17 cellular contexts compared by ENCODE assay signal in genomic region chr12:131090254-131091210, GRCh38.
A peak's percentile ranks its signal among the peaks of the same experiment; 100 is the strongest.
DNase-seq lines count a peak whose midpoint lies in the region; ATAC-seq and TF ChIP-seq lines count a peak whose summit lies in the region.
"Had no signal": no experiment of that assay in that cellular context is flagged by ENCODE, and none has a peak within 500 bp of the region (broad histone marks: within the 10 kb centered on the region; RNA-seq: fewer than 3 reads in every experiment).

No MANE protein-coding gene starts in this region.

- no peak overlapping the region for H3K27ac Mint-ChIP-seq in activated T-cell treated with anti-CD3 and anti-CD28 coated beads, Interleukin-2, amount 50 U/mL, for 24 hours
- no peak overlapping the region for H3K27ac Mint-ChIP-seq in endodermal cell
- H3K27ac Mint-ChIP-seq: CD8-positive, alpha-beta memory T cell had no signal

- no peaks in the 10 kb centered on the region for H3K9me3 Mint-ChIP-seq in activated T-cell treated with anti-CD3 and anti-CD28 coated beads, Interleukin-2, amount 50 U/mL, for 24 hours
- H3K9me3 Mint-ChIP-seq in endodermal cell: no peaks in the 10 kb centered on the region
- H3K9me3 Mint-ChIP-seq: activated naive CD4-positive, alpha-beta T cell treated with anti-CD3 and anti-CD28 coated beads, Interleukin-2, amount 50 U/mL, for 72 hours; brain; CD8-positive, alpha-beta memory T cell had no signal

- H3K27me3 ChIP-seq in endodermal cell (ENCODE audit: control insufficient read depth, insufficient read depth, low read length, poor library complexity, severe bottlenecking): no peaks in the 10 kb centered on the region
- no peaks in the 10 kb centered on the region for H3K27me3 ChIP-seq in sigmoid colon

- H3K4me1 Mint-ChIP-seq in activated T-cell treated with anti-CD3 and anti-CD28 coated beads, Interleukin-2, amount 50 U/mL, for 24 hours (ENCODE audit: low read depth): peaks cover 19% of the 10 kb centered on the region
- H3K4me1 Mint-ChIP-seq in endodermal cell: no peaks in the 10 kb centered on the region

- ATAC-seq in HG02840 (IDR thresholded peaks at IDR 0.05; ENCODE audit: low FRiP score, unreplicated experiment): no peak

- peaks cover 14% of the 10 kb centered on the region for H3K27me3 Mint-ChIP-seq in activated T-cell treated with anti-CD3 and anti-CD28 coated beads, Interleukin-2, amount 50 U/mL, for 24 hours
- H3K27me3 Mint-ChIP-seq in endodermal cell (ENCODE audit: insufficient read depth): no peaks in the 10 kb centered on the region
- H3K27me3 Mint-ChIP-seq: brain had no signal

- no peaks in the 10 kb centered on the region for H3K9me3 ChIP-seq in endodermal cell (ENCODE audit: control insufficient read depth, low read length)
- H3K9me3 ChIP-seq in sigmoid colon: no peaks in the 10 kb centered on the region

- peak; percentile 24 for DNase-seq in activated T-cell treated with anti-CD3 and anti-CD28 coated beads, Interleukin-2, amount 50 U/mL, for 24 hours
- no peak for DNase-seq in activated T-cell treated with anti-CD3 and anti-CD28 coated beads, Interleukin-2, amount 50 U/mL, for 1 hour
- DNase-seq in HT-29 (ENCODE audit: low spot score): peak; percentile 6
- peak; percentile 33 for DNase-seq in endodermal cell
- peak; percentile 19 for DNase-seq in sigmoid colon
- DNase-seq in NCI-H2107 treated with DMSO at 0.1 percent for 48 hours (lab: John Stamatoyannopoulos, UW; ENCODE audit: unreplicated experiment): no peak
- no peak for DNase-seq in NCI-H1092 (lab: John Stamatoyannopoulos, UW)
- DNase-seq: dermis blood vessel endothelial cell, DND-41, erythroblast, mesenchymal stem cell, NCI-H1694, NCI-H446 treated with DMSO at 0.1 percent for 48 hours had no signal

- no peak for TF ChIP-seq POLR2A in sigmoid colon (IDR thresholded peaks at IDR 0.05)

- no peaks in the 10 kb centered on the region for H3K4me1 ChIP-seq in endodermal cell (ENCODE audit: control insufficient read depth, insufficient read depth, low read length)
- no peaks in the 10 kb centered on the region for H3K4me1 ChIP-seq in sigmoid colon

- TF ChIP-seq EP300 in sigmoid colon (IDR thresholded peaks at IDR 0.05): no peak

- no peak overlapping the region for H3K4me3 Mint-ChIP-seq in activated T-cell treated with anti-CD3 and anti-CD28 coated beads, Interleukin-2, amount 50 U/mL, for 24 hours
- no peak overlapping the region for H3K4me3 Mint-ChIP-seq in endodermal cell
- H3K4me3 Mint-ChIP-seq: brain; CD8-positive, alpha-beta memory T cell had no signal

- H3K27ac ChIP-seq in endodermal cell (ENCODE audit: low read depth, low read length): no peak overlapping the region
- H3K27ac ChIP-seq in sigmoid colon: no peak overlapping the region

- TF ChIP-seq CTCF in endodermal cell (conservative IDR thresholded peaks at IDR 0.05) (no peak), sigmoid colon (IDR thresholded peaks at IDR 0.05) (no peak)

- intact Hi-C loops in sigmoid colon (cut with DNase I): no loop called here

- H3K36me3 ChIP-seq in endodermal cell (ENCODE audit: control insufficient read depth, insufficient read depth, low read length) (no peaks in the 10 kb centered on the region), sigmoid colon (peaks cover 0 to 4% (median 0%) of the 10 kb centered on the region in 4 donors)

- WGBS in endodermal cell (ENCODE audit: insufficient coverage in 1 of 2, insufficient read length in 1 of 2), 2 experiments: 92% methylated on average over 13 to 14 of the region's 14 CpGs
- 75 to 87% methylated on average over 14 of the region's 14 CpGs for WGBS in sigmoid colon, 2 donors

- no peaks in the 10 kb centered on the region for H3K36me3 Mint-ChIP-seq in activated T-cell treated with anti-CD3 and anti-CD28 coated beads, Interleukin-2, amount 50 U/mL, for 24 hours (ENCODE audit: low read depth)
- no peaks in the 10 kb centered on the region for H3K36me3 Mint-ChIP-seq in endodermal cell (ENCODE audit: low read depth)
- H3K36me3 Mint-ChIP-seq: activated naive CD4-positive, alpha-beta T cell treated with anti-CD3 and anti-CD28 coated beads, Interleukin-2, amount 50 U/mL, for 72 hours; brain; CD8-positive, alpha-beta memory T cell had no signal

- no peak overlapping the region for H3K4me3 ChIP-seq in endodermal cell (ENCODE audit: low read length)
- H3K4me3 ChIP-seq in sigmoid colon: no peak overlapping the region

- no peak overlapping the region for H3K9ac ChIP-seq in endodermal cell (ENCODE audit: extremely low read depth, low read length, poor library complexity, severe bottlenecking)

Comparison
In these comparisons a context has a peak if more than half of its experiments do, and no peak if none do; other contexts are left out.
1. DNase-seq: peak in activated T-cell treated with anti-CD3 and anti-CD28 coated beads, Interleukin-2, amount 50 U/mL, for 24 hours (single experiment), HT-29 (single experiment), endodermal cell (single experiment) and sigmoid colon (single experiment); none in activated T-cell treated with anti-CD3 and anti-CD28 coated beads, Interleukin-2, amount 50 U/mL, for 1 hour (single experiment), NCI-H2107 treated with DMSO at 0.1 percent for 48 hours (single experiment) and NCI-H1092 (single experiment).